ENCODE assay signal across 8 cellular contexts in genomic region chr1:148729128-148729527, GRCh38. TPM values are rescaled to one million over a fixed set of nuclear protein-coding genes. Genes with fewer than 3 reads are reported as not detected.
DNase-seq lines count a peak whose midpoint lies in the region; ATAC-seq lines count a peak whose summit lies in the region.
"Not testable (repeated sequence)": the region's sequence is repeated elsewhere in the genome, so short reads cannot be mapped to it uniquely, and the experiment has no call there.
"Had no signal": no experiment of that assay in that cellular context is flagged by ENCODE, and none has a peak within 500 bp of the region (broad histone marks: within the 10 kb centered on the region; RNA-seq: fewer than 3 reads in every experiment).

No MANE protein-coding gene starts in this region.

- H3K27me3 Mint-ChIP-seq in T-helper 17 cell = not testable (repeated sequence)

- ATAC-seq in GM18519 (IDR thresholded peaks at IDR 0.05; ENCODE audit: low FRiP score, unreplicated experiment) (peak; percentile 61), GM19372 (IDR thresholded peaks at IDR 0.05; ENCODE audit: low read depth, unreplicated experiment) (peak; percentile 77), GM21619 (IDR thresholded peaks at IDR 0.05; ENCODE audit: unreplicated experiment) (peak; percentile 57), HG02884 (IDR thresholded peaks at IDR 0.05; ENCODE audit: unreplicated experiment) (peak; percentile 62), HG03280 (IDR thresholded peaks at IDR 0.05; ENCODE audit: unreplicated experiment) (peak; percentile 70), T-helper 17 cell (peak; percentile 83), left lobe of liver (peak; percentile 86)

- not testable (repeated sequence) for DNase-seq in T-helper 17 cell; left lobe of liver (ENCODE audit: low spot score)

- not testable (repeated sequence) for H3K9me3 ChIP-seq in T-helper 17 cell (ENCODE audit: control insufficient read depth, low read length, poor library complexity, severe bottlenecking)

- not testable (repeated sequence) for H3K36me3 Mint-ChIP-seq in T-helper 17 cell (ENCODE audit: low read depth)

- not testable (repeated sequence) for H3K27ac Mint-ChIP-seq in T-helper 17 cell

- not testable (repeated sequence) for H3K4me1 Mint-ChIP-seq in T-helper 17 cell

- H3K4me3 Mint-ChIP-seq in T-helper 17 cell = not testable (repeated sequence)

RNA-seq across cellular contexts. Expression of gene NUDT4B, which starts 19.4 kb away (rescaled TPM):
- total RNA-seq in T-helper 17 cell = not detected
- total RNA-seq in left lobe of liver = 0.33 TPM
- total RNA-seq: activated naive CD4-positive, alpha-beta T cell treated with anti-CD3 and anti-CD28 coated beads for 36 hours had no signal
